Comparison of ENCODE assay signal across 8 cellular contexts in the genomic region with DNA sequence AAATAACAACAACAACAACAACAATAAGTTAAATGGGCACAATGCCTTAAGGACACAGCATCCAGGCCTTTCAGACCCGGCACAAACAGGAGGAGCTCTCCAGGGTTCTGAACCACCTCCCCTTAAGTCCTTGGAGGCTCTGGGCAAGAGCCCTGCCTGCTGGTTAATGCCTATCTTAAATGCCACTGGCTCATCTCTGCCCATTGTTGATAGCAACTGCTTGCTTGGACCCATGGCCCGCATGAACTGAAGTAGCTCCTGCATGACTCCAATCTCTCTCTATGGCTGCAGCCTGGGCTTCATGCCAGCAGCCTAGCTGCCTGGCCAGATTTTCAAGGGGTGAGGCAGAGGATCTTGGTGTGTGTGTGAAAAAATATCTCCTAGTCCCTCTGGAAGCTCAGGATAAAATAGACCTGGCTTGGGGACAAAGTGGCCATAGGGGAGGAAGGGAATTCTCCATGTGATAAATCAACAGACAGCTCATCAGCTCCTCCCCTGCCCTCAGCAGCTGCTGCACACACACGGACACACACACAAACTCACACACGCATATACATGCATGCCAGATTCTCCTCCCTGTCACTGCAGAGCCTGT. TPM values are rescaled to one million over a fixed set of nuclear protein-coding genes. Genes with fewer than 3 reads are reported as not detected.
DNase-seq lines count a peak whose midpoint lies in the region; ATAC-seq and TF ChIP-seq lines count a peak whose summit lies in the region.
"Had no signal": no experiment of that assay in that cellular context is flagged by ENCODE, and none has a peak within 500 bp of the region (broad histone marks: within the 10 kb centered on the region; RNA-seq: fewer than 3 reads in every experiment).

No MANE protein-coding gene starts in this region.

- H3K27ac ChIP-seq in cardiac muscle cell = no peak overlapping the region
- H3K27ac ChIP-seq: SK-N-MC had no signal

- no peaks in the 10 kb centered on the region for H3K27me3 ChIP-seq in cardiac muscle cell

- no peaks in the 10 kb centered on the region for H3K9me3 ChIP-seq in cardiac muscle cell (ENCODE audit: low read depth)

- TF ChIP-seq CTCF in GM12865 (IDR thresholded peaks at IDR 0.05; ENCODE audit: insufficient read depth, low read depth, low read length, missing control alignments) (no peak), cardiac muscle cell (IDR thresholded peaks at IDR 0.05; ENCODE audit: low read depth, low read length) (no peak), retinal pigment epithelial cell (conservative IDR thresholded peaks at IDR 0.05; ENCODE audit: low read depth, low read length) (no peak)

- H3K4me1 ChIP-seq in cardiac muscle cell (ENCODE audit: low read depth) = no peaks in the 10 kb centered on the region

- H3K36me3 ChIP-seq in cardiac muscle cell = no peaks in the 10 kb centered on the region

- ATAC-seq in GM21526 (IDR thresholded peaks at IDR 0.05; ENCODE audit: low FRiP score, unreplicated experiment) = no peak

- H3K4me3 ChIP-seq in GM12865 (ENCODE audit: low read depth, low read length) (no peak overlapping the region), cardiac muscle cell (no peak overlapping the region), retinal pigment epithelial cell (ENCODE audit: low read length) (no peak overlapping the region)
- H3K4me3 ChIP-seq: SK-N-MC had no signal

- DNase-seq in GM12865 (ENCODE audit: low read depth) (peak; percentile 54), NCI-H187 (lab: John Stamatoyannopoulos, UW) (peak; percentile 40 to 46), cardiac muscle cell (ENCODE audit: low read depth in 1 of 2, low spot score in 1 of 2) (peak; percentile 86 to 88), retinal pigment epithelial cell (ENCODE audit: low read depth) (peak; percentile 36)
- peak; percentile 8 to 22 for DNase-seq in activated CD4-positive, alpha-beta T cell treated with anti-CD3 and anti-CD28 coated beads, Interleukin-2, amount 50 U/mL, for 48 hours
- no peak for DNase-seq in stimulated activated CD4-positive, alpha-beta T cell treated with anti-CD3 and anti-CD28 coated beads, Interleukin-2, amount 100 ng/mL, for 48 hours

RNA-seq across cellular contexts. Expression of a gene that starts 27.4 kb away (rescaled TPM):
- 16.0 and 21.1 TPM in 2 replicates for total RNA-seq in cardiac muscle cell
- 13.8 and 15.0 TPM in 2 replicates for polyA plus RNA-seq in cardiac muscle cell

RNA-seq across cellular contexts. Expression of a gene that starts 27.7 kb away (rescaled TPM):
- 0.95 and 1.6 TPM in 2 replicates for total RNA-seq in cardiac muscle cell
- 1.7 and 2.2 TPM in 2 replicates for polyA plus RNA-seq in cardiac muscle cell

RNA-seq across cellular contexts. Expression of a gene that starts 54.2 kb away (rescaled TPM):
- 0.92 and 2.0 TPM in 2 replicates for total RNA-seq in cardiac muscle cell
- 1.1 and 1.2 TPM in 2 replicates for polyA plus RNA-seq in cardiac muscle cell

Comparison
In these comparisons a context has a peak if more than half of its experiments do, and no peak if none do; other contexts are left out.
1. DNase-seq: peak in GM12865 (single experiment), NCI-H187 (2 of 2), activated CD4-positive, alpha-beta T cell treated with anti-CD3 and anti-CD28 coated beads, Interleukin-2, amount 50 U/mL, for 48 hours (2 of 2), cardiac muscle cell (2 of 2) and retinal pigment epithelial cell (single experiment); none in stimulated activated CD4-positive, alpha-beta T cell treated with anti-CD3 and anti-CD28 coated beads, Interleukin-2, amount 100 ng/mL, for 48 hours (0 of 2).